Comparison of ENCODE assay signal across 8 cellular contexts in the genomic region with DNA sequence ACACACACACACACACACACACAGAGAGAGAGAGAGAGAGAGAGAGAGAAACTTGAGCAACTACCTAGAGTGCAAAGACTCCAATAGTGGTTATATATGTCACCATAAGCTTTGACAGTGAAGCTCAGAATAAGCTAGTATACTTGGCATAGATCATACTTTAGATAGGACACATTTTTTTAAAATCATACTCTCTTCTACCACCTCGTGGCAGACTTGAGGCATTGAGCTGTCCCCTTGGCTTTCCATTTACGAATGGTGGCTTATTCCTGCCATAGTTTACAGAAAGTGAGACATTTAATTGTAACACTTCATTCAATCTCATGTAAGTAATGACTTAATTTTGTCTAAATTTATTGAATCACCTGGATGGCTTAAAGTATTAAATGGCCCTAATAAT.
DNase-seq lines count a peak whose midpoint lies in the region; ATAC-seq and TF ChIP-seq lines count a peak whose summit lies in the region.

No MANE protein-coding gene starts in this region.

- H3K9me3 Mint-ChIP-seq in MCF 10A (ENCODE audit: unreplicated experiment): no peaks in the 10 kb centered on the region

- H3K4me1 Mint-ChIP-seq in MCF 10A (ENCODE audit: insufficient read depth, unreplicated experiment): peaks cover 6% of the 10 kb centered on the region

- peak; percentile 74 for ATAC-seq in HG02610 (IDR thresholded peaks at IDR 0.05; ENCODE audit: unreplicated experiment)

- no peak overlapping the region for H3K4me3 Mint-ChIP-seq in MCF 10A (ENCODE audit: unreplicated experiment)

- TF ChIP-seq CTCF in MCF 10A (IDR thresholded peaks at IDR 0.05; ENCODE audit: unreplicated experiment) (peak; percentile 35), breast epithelium (IDR thresholded peaks at IDR 0.05) (peak in 1 of 3 donors; percentile 25)

- no peaks in the 10 kb centered on the region for H3K4me1 ChIP-seq in breast epithelium

- H3K9me3 ChIP-seq in breast epithelium: no peaks in the 10 kb centered on the region

- H3K4me3 ChIP-seq in breast epithelium: no peak overlapping the region

- H3K36me3 Mint-ChIP-seq in MCF 10A (ENCODE audit: insufficient read depth, unreplicated experiment): no peaks in the 10 kb centered on the region

- H3K27me3 Mint-ChIP-seq in MCF 10A (ENCODE audit: insufficient read depth, unreplicated experiment): peaks cover 43% of the 10 kb centered on the region

- H3K27ac Mint-ChIP-seq in MCF 10A (ENCODE audit: low read depth, unreplicated experiment): no peak overlapping the region

- CTCF ChIA-PET in MCF 10A (lab: Yijun Ruan, JAX): interaction anchor here (0.6 to 3.9 kb wide), 10 partner anchors 16 to 331 kb away, joined by 3 to 25 read pairs (median 4); no protein-coding TSS in a partner anchor

- intact Hi-C loops in MCF 10A (cut with micrococcal nuclease): loop anchor here (1.0 to 2.0 kb wide), 2 partner anchors 32 to 311 kb away; no protein-coding TSS in a partner anchor
- intact Hi-C loops in breast epithelium (cut with DNase I; ENCODE audit: low total_unique reads): no loop called here

- DNase-seq in MCF 10A (ENCODE audit: unreplicated experiment): peak; percentile 59
- no peak for DNase-seq in breast epithelium (ENCODE audit: low spot score in 2 of 2)
- DNase-seq in NCI-H748 (lab: John Stamatoyannopoulos, UW; ENCODE audit: unreplicated experiment): peak; percentile 53
- peak; percentile 49 for DNase-seq in fibroblast of peridontal ligament (ENCODE audit: extremely low read depth)
- DNase-seq in GOT3 (lab: John Stamatoyannopoulos, UW): no peak
- DNase-seq in amygdala (lab: John Stamatoyannopoulos, UW): no peak
- no peak for DNase-seq in HK-2 (ENCODE audit: unreplicated experiment)

- no peak overlapping the region for H3K27ac ChIP-seq in breast epithelium

- BruUV-seq in MCF 10A (replicated peaks; lab: Mats Ljungman, UMichigan): no TSS peak

- H3K27me3 ChIP-seq in breast epithelium: no peaks in the 10 kb centered on the region

- no peaks in the 10 kb centered on the region for H3K36me3 ChIP-seq in breast epithelium

- POLR2A ChIA-PET in MCF 10A (lab: Yijun Ruan, JAX): no interaction called here

- TF ChIP-seq POLR2A in breast epithelium (IDR thresholded peaks at IDR 0.05): no peak

Comparison
In these comparisons a context has a peak if more than half of its experiments do, and no peak if none do; other contexts are left out.
1. DNase-seq: peak in MCF 10A (single experiment), NCI-H748 (single experiment) and fibroblast of peridontal ligament (single experiment); none in breast epithelium (0 of 2), GOT3 (single experiment), amygdala (0 of 56) and HK-2 (single experiment).